In genomic region chr1:175839678-175840669, GRCh38 we compare ENCODE assay signal across 13 cellular contexts.
DNase-seq lines count a peak whose midpoint lies in the region; ATAC-seq and TF ChIP-seq lines count a peak whose summit lies in the region.
"Had no signal": no experiment of that assay in that cellular context is flagged by ENCODE, and none has a peak within 500 bp of the region (broad histone marks: within the 10 kb centered on the region; RNA-seq: fewer than 3 reads in every experiment).

No MANE protein-coding gene starts in this region.

- H3K27ac Mint-ChIP-seq in stimulated activated naive CD8-positive, alpha-beta T cell treated with anti-CD3 and anti-CD28 coated beads, Interleukin-15, amount 100 ng/mL, for 72 hours = no peak overlapping the region
- H3K27ac Mint-ChIP-seq: activated B cell treated with CpG ODN at 0.5 μM for 24 hours had no signal

- H3K4me1 ChIP-seq in upper lobe of right lung = no peaks in the 10 kb centered on the region
- H3K4me1 ChIP-seq: gastrocnemius medialis had no signal

- intact Hi-C loops in upper lobe of right lung (cut with DNase I) = no loop called here

- H3K27me3 Mint-ChIP-seq in stimulated activated naive CD8-positive, alpha-beta T cell treated with anti-CD3 and anti-CD28 coated beads, Interleukin-15, amount 100 ng/mL, for 72 hours = peaks cover 23% of the 10 kb centered on the region

- no peak for TF ChIP-seq CTCF in epithelial cell of esophagus (IDR thresholded peaks at IDR 0.05; ENCODE audit: insufficient read depth, low read depth, low read length, missing control alignments)
- no peak for TF ChIP-seq CTCF in upper lobe of right lung (IDR thresholded peaks at IDR 0.05)
- no peak for TF ChIP-seq CTCF in foreskin fibroblast (IDR thresholded peaks at IDR 0.05; ENCODE audit: low read depth, low read length)

- no peak overlapping the region for H3K4me3 Mint-ChIP-seq in stimulated activated naive CD8-positive, alpha-beta T cell treated with anti-CD3 and anti-CD28 coated beads, Interleukin-15, amount 100 ng/mL, for 72 hours
- H3K4me3 Mint-ChIP-seq: activated B cell treated with CpG ODN at 0.5 μM for 24 hours, naive B cell had no signal

- DNase-seq in stimulated activated naive CD8-positive, alpha-beta T cell treated with anti-CD3 and anti-CD28 coated beads, Interleukin-15, amount 100 ng/mL, for 72 hours = no peak
- DNase-seq in stimulated activated naive CD8-positive, alpha-beta T cell treated with anti-CD3 and anti-CD28 coated beads, Interleukin-15, Interleukin-2, amounts not matched to agents 100 U/mL and 50 U/mL, for 24 hours = no peak
- DNase-seq in OCI-M1 (lab: John Stamatoyannopoulos, UW) (peak; percentile 56), epithelial cell of esophagus (ENCODE audit: low read depth) (peak; percentile 39), middle frontal gyrus (ENCODE audit: extremely low spot score, low spot score) (no peak), upper lobe of right lung (no peak), nucleus accumbens (lab: John Stamatoyannopoulos, UW) (no peak), foreskin fibroblast (no peak)
- DNase-seq: activated B cell treated with CpG ODN at 0.5 μM for 24 hours, amniotic stem cell, gastrocnemius medialis, MG63, naive B cell had no signal

- H3K27me3 ChIP-seq in upper lobe of right lung = peaks cover 9% of the 10 kb centered on the region
- H3K27me3 ChIP-seq: gastrocnemius medialis had no signal

- no peaks in the 10 kb centered on the region for H3K36me3 ChIP-seq in upper lobe of right lung
- H3K36me3 ChIP-seq: gastrocnemius medialis, MG63 had no signal

- H3K9me3 ChIP-seq in upper lobe of right lung = no peaks in the 10 kb centered on the region
- H3K9me3 ChIP-seq: gastrocnemius medialis, MG63 had no signal

- H3K4me3 ChIP-seq in epithelial cell of esophagus (ENCODE audit: low read length) = no peak overlapping the region
- H3K4me3 ChIP-seq in upper lobe of right lung = no peak overlapping the region
- no peak overlapping the region for H3K4me3 ChIP-seq in foreskin fibroblast (ENCODE audit: low read depth in 1 of 2, low read length in 2 of 2)
- H3K4me3 ChIP-seq: gastrocnemius medialis, MG63 had no signal

- no peak overlapping the region for H3K27ac ChIP-seq in upper lobe of right lung
- H3K27ac ChIP-seq: gastrocnemius medialis had no signal

- no peaks in the 10 kb centered on the region for H3K4me1 Mint-ChIP-seq in stimulated activated naive CD8-positive, alpha-beta T cell treated with anti-CD3 and anti-CD28 coated beads, Interleukin-15, amount 100 ng/mL, for 72 hours
- H3K4me1 Mint-ChIP-seq: activated B cell treated with CpG ODN at 0.5 μM for 24 hours, naive B cell had no signal

- peaks cover 0 to 9% of the 10 kb centered on the region in 2 donors for H3K9me3 Mint-ChIP-seq in stimulated activated naive CD8-positive, alpha-beta T cell treated with anti-CD3 and anti-CD28 coated beads, Interleukin-15, amount 100 ng/mL, for 72 hours
- H3K9me3 Mint-ChIP-seq: activated B cell treated with CpG ODN at 0.5 μM for 24 hours had no signal

- peak; percentile 33 for ATAC-seq in stimulated activated naive CD8-positive, alpha-beta T cell treated with anti-CD3 and anti-CD28 coated beads, Interleukin-15, amount 100 ng/mL, for 72 hours
- ATAC-seq in stimulated activated naive CD8-positive, alpha-beta T cell treated with anti-CD3 and anti-CD28 coated beads, Interleukin-15, Interleukin-2, amounts not matched to agents 100 U/mL and 50 U/mL, for 24 hours = no peak
- no peak for ATAC-seq in upper lobe of right lung
- ATAC-seq: gastrocnemius medialis had no signal

Comparison
In these comparisons a context has a peak if more than half of its experiments do, and no peak if none do; other contexts are left out.
1. DNase-seq: peak in OCI-M1 (single experiment) and epithelial cell of esophagus (single experiment); none in stimulated activated naive CD8-positive, alpha-beta T cell treated with anti-CD3 and anti-CD28 coated beads, Interleukin-15, amount 100 ng/mL, for 72 hours (0 of 2), stimulated activated naive CD8-positive, alpha-beta T cell treated with anti-CD3 and anti-CD28 coated beads, Interleukin-15, Interleukin-2, amounts not matched to agents 100 U/mL and 50 U/mL, for 24 hours (single experiment), middle frontal gyrus (single experiment), upper lobe of right lung (single experiment), nucleus accumbens (0 of 56) and foreskin fibroblast (0 of 2).